Comparison of ENCODE assay signal across 28 cellular contexts in the genomic region with DNA sequence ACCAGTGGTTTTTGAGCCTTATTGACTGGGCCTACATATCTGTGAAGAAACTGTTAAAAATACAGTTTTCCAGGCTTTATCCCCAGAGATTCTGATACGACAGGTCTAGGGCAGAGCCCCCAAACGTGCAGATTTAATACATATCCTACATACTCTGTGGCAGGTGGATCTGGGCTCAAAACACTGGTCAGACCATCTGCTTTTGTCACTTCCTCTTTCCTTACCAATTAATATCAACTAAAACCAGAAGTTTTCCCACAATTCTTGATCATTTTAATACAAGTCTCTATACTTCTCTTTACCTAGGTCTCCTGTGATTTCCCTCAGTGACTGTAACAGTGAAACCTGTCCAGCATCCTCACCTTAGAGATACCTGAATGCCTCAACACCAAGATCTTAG.
"Had no signal": no experiment of that assay in that cellular context is flagged by ENCODE, and none has a peak within 500 bp of the region (broad histone marks: within the 10 kb centered on the region; RNA-seq: fewer than 3 reads in every experiment).

No MANE protein-coding gene starts in this region.

- H3K27me3 Mint-ChIP-seq: naive B cell had no signal

- H3K27ac ChIP-seq: dorsolateral prefrontal cortex, epithelial cell of prostate, gastrocnemius medialis, ovary, psoas muscle, sigmoid colon, stomach, thyroid gland, vagina had no signal

- H3K4me3 ChIP-seq: dorsolateral prefrontal cortex, gastrocnemius medialis, mucosa of descending colon, ovary, psoas muscle, sigmoid colon, stomach, thyroid gland, vagina had no signal

- H3K4me3 Mint-ChIP-seq: endodermal cell; mesothelial cell of epicardium; naive B cell; nephron progenitor cell; stimulated activated effector memory CD8-positive, alpha-beta T cell treated with anti-CD3 and anti-CD28 coated beads, Interleukin-12 subunit alpha, Interleukin-12 subunit beta, amount 100 ng/mL, for 72 hours had no signal

- H3K9me3 Mint-ChIP-seq: stimulated activated effector memory CD8-positive, alpha-beta T cell treated with anti-CD3 and anti-CD28 coated beads, Interleukin-12 subunit alpha, Interleukin-12 subunit beta, amount 100 ng/mL, for 72 hours had no signal

- H3K27ac Mint-ChIP-seq: endodermal cell; mesothelial cell of epicardium; stimulated activated effector memory CD8-positive, alpha-beta T cell treated with anti-CD3 and anti-CD28 coated beads, Interleukin-12 subunit alpha, Interleukin-12 subunit beta, amount 100 ng/mL, for 72 hours had no signal

- H3K4me1 ChIP-seq: sigmoid colon, thyroid gland, vagina had no signal

- H3K36me3 ChIP-seq: gastrocnemius medialis, ovary, thyroid gland had no signal

- ATAC-seq: esophagus mucosa; gastrocnemius medialis; left lobe of liver; mucosa of descending colon; psoas muscle; right cardiac atrium; stimulated activated effector memory CD8-positive, alpha-beta T cell treated with anti-CD3 and anti-CD28 coated beads, Interleukin-12 subunit alpha, Interleukin-12 subunit beta, amount 100 ng/mL, for 72 hours had no signal

- DNase-seq: dorsolateral prefrontal cortex; effector CD4-positive, alpha-beta T cell; endodermal cell; foreskin fibroblast; gastrocnemius medialis; head of caudate nucleus; kidney; mesenchymal stem cell; mucosa of descending colon; naive B cell; nephron progenitor cell; occipital lobe; ovary; posterior cingulate gyrus; psoas muscle; right cardiac atrium; sigmoid colon; stimulated activated CD4-positive, alpha-beta T cell treated with anti-CD3 and anti-CD28 coated beads, Interleukin-2, amount 100 ng/mL, for 24 hours; stimulated activated CD4-positive, alpha-beta T cell treated with anti-CD3 and anti-CD28 coated beads, Interleukin-4, amount 100 ng/mL, for 24 hours; stimulated activated naive CD4-positive, alpha-beta T cell treated with Interleukin-2 at 50 U/mL for 16 hours; stomach; thyroid gland had no signal

- H3K9me3 ChIP-seq: gastrocnemius medialis, mucosa of descending colon, ovary, psoas muscle, sigmoid colon, stomach, thyroid gland, vagina had no signal

- H3K27me3 ChIP-seq: dorsolateral prefrontal cortex, gastrocnemius medialis, ovary, sigmoid colon, stomach, thyroid gland, vagina had no signal

- FAIRE-seq: kidney had no signal
